ENCODE assay signal across 1 cellular context in the genomic region with DNA sequence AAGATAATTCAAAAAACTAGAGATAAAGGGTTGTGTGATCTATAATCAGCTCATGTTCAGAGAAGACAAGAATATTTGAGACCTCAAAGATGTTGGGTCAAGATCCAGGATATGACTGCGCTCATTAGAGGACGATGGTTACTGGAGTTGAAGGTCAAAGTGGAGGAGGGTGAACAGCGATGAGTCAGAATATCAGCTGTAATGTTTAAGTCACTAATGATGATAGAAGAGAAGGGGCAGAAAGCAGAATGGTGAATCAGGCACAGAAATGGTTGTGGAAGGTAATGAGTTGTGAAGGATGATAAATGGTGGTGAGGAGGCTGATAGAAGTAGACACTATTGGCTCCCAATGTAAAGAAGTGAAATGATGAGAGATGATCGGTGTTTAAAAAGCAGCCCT.
TF ChIP-seq lines count a peak whose summit lies in the region.

No MANE protein-coding gene starts in this region.

TF ChIP-seq in WTC11, 78 proteins besides CTCF, POLR2A, EP300 and RAD21 (continued from another document):
- TF ChIP-seq, protein P1, sequence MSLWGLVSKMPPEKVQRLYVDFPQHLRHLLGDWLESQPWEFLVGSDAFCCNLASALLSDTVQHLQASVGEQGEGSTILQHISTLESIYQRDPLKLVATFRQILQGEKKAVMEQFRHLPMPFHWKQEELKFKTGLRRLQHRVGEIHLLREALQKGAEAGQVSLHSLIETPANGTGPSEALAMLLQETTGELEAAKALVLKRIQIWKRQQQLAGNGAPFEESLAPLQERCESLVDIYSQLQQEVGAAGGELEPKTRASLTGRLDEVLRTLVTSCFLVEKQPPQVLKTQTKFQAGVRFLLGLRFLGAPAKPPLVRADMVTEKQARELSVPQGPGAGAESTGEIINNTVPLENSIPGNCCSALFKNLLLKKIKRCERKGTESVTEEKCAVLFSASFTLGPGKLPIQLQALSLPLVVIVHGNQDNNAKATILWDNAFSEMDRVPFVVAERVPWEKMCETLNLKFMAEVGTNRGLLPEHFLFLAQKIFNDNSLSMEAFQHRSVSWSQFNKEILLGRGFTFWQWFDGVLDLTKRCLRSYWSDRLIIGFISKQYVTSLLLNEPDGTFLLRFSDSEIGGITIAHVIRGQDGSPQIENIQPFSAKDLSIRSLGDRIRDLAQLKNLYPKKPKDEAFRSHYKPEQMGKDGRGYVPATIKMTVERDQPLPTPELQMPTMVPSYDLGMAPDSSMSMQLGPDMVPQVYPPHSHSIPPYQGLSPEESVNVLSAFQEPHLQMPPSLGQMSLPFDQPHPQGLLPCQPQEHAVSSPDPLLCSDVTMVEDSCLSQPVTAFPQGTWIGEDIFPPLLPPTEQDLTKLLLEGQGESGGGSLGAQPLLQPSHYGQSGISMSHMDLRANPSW (CRISPR knock-in tag; conservative IDR thresholded peaks at IDR 0.05; ENCODE audit: low read depth), result no peak
- TF ChIP-seq ZNF317 (CRISPR knock-in tag; IDR thresholded peaks at IDR 0.05; ENCODE audit: borderline replicate concordance, low read depth), result no peak
- no peak for TF ChIP-seq FOXP1 (CRISPR knock-in tag; IDR thresholded peaks at IDR 0.05; ENCODE audit: borderline replicate concordance)
- TF ChIP-seq, protein P2, sequence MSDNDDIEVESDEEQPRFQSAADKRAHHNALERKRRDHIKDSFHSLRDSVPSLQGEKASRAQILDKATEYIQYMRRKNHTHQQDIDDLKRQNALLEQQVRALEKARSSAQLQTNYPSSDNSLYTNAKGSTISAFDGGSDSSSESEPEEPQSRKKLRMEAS (CRISPR knock-in tag; IDR thresholded peaks at IDR 0.05), result no peak
- TF ChIP-seq, protein P3, sequence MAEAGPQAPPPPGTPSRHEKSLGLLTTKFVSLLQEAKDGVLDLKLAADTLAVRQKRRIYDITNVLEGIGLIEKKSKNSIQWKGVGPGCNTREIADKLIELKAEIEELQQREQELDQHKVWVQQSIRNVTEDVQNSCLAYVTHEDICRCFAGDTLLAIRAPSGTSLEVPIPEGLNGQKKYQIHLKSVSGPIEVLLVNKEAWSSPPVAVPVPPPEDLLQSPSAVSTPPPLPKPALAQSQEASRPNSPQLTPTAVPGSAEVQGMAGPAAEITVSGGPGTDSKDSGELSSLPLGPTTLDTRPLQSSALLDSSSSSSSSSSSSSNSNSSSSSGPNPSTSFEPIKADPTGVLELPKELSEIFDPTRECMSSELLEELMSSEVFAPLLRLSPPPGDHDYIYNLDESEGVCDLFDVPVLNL (CRISPR knock-in tag; IDR thresholded peaks at IDR 0.05; ENCODE audit: borderline replicate concordance, low read depth), result no peak
- TF ChIP-seq, protein P4, sequence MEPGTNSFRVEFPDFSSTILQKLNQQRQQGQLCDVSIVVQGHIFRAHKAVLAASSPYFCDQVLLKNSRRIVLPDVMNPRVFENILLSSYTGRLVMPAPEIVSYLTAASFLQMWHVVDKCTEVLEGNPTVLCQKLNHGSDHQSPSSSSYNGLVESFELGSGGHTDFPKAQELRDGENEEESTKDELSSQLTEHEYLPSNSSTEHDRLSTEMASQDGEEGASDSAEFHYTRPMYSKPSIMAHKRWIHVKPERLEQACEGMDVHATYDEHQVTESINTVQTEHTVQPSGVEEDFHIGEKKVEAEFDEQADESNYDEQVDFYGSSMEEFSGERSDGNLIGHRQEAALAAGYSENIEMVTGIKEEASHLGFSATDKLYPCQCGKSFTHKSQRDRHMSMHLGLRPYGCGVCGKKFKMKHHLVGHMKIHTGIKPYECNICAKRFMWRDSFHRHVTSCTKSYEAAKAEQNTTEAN (CRISPR knock-in tag; IDR thresholded peaks at IDR 0.05), result no peak
- no peak for TF ChIP-seq KAT7 (CRISPR knock-in tag; IDR thresholded peaks at IDR 0.05; ENCODE audit: borderline replicate concordance)
- TF ChIP-seq, protein P5, sequence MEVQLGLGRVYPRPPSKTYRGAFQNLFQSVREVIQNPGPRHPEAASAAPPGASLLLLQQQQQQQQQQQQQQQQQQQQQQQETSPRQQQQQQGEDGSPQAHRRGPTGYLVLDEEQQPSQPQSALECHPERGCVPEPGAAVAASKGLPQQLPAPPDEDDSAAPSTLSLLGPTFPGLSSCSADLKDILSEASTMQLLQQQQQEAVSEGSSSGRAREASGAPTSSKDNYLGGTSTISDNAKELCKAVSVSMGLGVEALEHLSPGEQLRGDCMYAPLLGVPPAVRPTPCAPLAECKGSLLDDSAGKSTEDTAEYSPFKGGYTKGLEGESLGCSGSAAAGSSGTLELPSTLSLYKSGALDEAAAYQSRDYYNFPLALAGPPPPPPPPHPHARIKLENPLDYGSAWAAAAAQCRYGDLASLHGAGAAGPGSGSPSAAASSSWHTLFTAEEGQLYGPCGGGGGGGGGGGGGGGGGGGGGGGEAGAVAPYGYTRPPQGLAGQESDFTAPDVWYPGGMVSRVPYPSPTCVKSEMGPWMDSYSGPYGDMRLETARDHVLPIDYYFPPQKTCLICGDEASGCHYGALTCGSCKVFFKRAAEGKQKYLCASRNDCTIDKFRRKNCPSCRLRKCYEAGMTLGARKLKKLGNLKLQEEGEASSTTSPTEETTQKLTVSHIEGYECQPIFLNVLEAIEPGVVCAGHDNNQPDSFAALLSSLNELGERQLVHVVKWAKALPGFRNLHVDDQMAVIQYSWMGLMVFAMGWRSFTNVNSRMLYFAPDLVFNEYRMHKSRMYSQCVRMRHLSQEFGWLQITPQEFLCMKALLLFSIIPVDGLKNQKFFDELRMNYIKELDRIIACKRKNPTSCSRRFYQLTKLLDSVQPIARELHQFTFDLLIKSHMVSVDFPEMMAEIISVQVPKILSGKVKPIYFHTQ (CRISPR knock-in tag; IDR thresholded peaks at IDR 0.05), result no peak
